1 cellular context compared by ENCODE assay signal in the genomic region with DNA sequence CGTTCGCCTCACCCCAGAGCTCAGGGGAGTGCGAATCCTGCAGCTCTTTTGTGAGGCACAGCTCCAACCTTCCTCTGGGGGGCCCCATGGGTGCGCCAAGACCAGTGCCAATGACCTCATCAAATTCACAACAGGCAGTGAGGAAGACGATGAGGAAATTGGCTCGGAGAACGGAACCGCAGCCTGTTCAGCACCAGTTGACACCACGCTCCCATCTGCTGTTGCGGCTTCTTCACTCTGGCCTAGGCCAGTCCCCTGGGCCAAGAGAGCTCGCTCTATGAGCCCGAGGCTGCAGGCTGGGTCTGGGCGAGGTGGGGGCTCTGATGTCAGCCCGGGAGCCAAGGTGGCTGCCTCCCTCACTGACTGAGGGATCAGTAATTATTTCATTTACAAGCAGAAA.
TF ChIP-seq lines count a peak whose summit lies in the region.

No MANE protein-coding gene starts in this region.

TF ChIP-seq in HEK293, 187 proteins besides CTCF, POLR2A, EP300 and RAD21 (continued from another document):
- TF ChIP-seq, protein P1, sequence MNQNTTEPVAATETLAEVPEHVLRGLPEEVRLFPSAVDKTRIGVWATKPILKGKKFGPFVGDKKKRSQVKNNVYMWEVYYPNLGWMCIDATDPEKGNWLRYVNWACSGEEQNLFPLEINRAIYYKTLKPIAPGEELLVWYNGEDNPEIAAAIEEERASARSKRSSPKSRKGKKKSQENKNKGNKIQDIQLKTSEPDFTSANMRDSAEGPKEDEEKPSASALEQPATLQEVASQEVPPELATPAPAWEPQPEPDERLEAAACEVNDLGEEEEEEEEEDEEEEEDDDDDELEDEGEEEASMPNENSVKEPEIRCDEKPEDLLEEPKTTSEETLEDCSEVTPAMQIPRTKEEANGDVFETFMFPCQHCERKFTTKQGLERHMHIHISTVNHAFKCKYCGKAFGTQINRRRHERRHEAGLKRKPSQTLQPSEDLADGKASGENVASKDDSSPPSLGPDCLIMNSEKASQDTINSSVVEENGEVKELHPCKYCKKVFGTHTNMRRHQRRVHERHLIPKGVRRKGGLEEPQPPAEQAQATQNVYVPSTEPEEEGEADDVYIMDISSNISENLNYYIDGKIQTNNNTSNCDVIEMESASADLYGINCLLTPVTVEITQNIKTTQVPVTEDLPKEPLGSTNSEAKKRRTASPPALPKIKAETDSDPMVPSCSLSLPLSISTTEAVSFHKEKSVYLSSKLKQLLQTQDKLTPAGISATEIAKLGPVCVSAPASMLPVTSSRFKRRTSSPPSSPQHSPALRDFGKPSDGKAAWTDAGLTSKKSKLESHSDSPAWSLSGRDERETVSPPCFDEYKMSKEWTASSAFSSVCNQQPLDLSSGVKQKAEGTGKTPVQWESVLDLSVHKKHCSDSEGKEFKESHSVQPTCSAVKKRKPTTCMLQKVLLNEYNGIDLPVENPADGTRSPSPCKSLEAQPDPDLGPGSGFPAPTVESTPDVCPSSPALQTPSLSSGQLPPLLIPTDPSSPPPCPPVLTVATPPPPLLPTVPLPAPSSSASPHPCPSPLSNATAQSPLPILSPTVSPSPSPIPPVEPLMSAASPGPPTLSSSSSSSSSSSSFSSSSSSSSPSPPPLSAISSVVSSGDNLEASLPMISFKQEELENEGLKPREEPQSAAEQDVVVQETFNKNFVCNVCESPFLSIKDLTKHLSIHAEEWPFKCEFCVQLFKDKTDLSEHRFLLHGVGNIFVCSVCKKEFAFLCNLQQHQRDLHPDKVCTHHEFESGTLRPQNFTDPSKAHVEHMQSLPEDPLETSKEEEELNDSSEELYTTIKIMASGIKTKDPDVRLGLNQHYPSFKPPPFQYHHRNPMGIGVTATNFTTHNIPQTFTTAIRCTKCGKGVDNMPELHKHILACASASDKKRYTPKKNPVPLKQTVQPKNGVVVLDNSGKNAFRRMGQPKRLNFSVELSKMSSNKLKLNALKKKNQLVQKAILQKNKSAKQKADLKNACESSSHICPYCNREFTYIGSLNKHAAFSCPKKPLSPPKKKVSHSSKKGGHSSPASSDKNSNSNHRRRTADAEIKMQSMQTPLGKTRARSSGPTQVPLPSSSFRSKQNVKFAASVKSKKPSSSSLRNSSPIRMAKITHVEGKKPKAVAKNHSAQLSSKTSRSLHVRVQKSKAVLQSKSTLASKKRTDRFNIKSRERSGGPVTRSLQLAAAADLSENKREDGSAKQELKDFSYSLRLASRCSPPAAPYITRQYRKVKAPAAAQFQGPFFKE (tag by site-specific recombination; IDR thresholded peaks at IDR 0.05; ENCODE audit: borderline replicate concordance): no peak
- TF ChIP-seq SCRT2 (tag by site-specific recombination; IDR thresholded peaks at IDR 0.05): 0 out of 2 replicates have a peak, but pooled peaks have one; percentile 28
- TF ChIP-seq ZNF16 (tag by site-specific recombination; IDR thresholded peaks at IDR 0.05; ENCODE audit: low read depth): no peak
- peak; percentile 31; the same call in 1 of the 2 replicates for TF ChIP-seq ZBTB17 (tag by site-specific recombination; IDR thresholded peaks at IDR 0.05)
